In the genomic region with DNA sequence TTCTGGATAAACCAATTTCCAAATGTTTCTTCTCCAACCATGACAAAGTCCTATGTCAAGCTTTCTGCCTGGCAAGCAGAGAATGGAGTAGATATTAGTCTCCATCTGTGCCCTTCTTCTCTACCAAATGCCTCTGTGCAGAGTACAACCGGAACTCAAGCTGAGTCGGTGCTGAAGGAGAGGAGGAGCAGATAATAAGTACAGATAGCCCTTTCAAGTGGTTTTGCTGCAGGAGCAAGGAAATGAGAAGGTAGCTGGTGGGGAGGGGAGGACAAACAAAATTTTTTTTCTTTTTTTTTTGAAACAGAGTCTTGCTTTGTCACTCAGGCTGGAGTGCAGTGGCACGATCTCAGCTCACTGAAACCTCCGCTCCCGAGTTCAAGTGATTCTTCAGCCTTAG, we compare ENCODE assay signal across 12 cellular contexts. TPM values are rescaled to one million over a fixed set of nuclear protein-coding genes. Genes with fewer than 3 reads are reported as not detected.
DNase-seq lines count a peak whose midpoint lies in the region; ATAC-seq lines count a peak whose summit lies in the region.
"Had no signal": no experiment of that assay in that cellular context is flagged by ENCODE, and none has a peak within 500 bp of the region (broad histone marks: within the 10 kb centered on the region; RNA-seq: fewer than 3 reads in every experiment).

No MANE protein-coding gene starts in this region.

- peak overlapping the region; percentile 33 for H3K4me3 Mint-ChIP-seq in activated CD4-positive, alpha-beta memory T cell treated with anti-CD3 and anti-CD28 coated beads, Interleukin-2, amount 10 ng/mL, durations not matched to agents 7 days and 5 days
- peak overlapping the region; percentile 27 for H3K4me3 Mint-ChIP-seq in activated naive CD8-positive, alpha-beta T cell treated with anti-CD3 and anti-CD28 coated beads, Interleukin-2, amount 50 U/mL, for 24 hours
- H3K4me3 Mint-ChIP-seq: neural progenitor cell had no signal

- H3K27ac Mint-ChIP-seq in activated CD4-positive, alpha-beta memory T cell treated with anti-CD3 and anti-CD28 coated beads, Interleukin-2, amount 10 ng/mL, durations not matched to agents 7 days and 5 days: peak overlapping the region; percentile 83
- peak overlapping the region; percentile 67 for H3K27ac Mint-ChIP-seq in activated naive CD8-positive, alpha-beta T cell treated with anti-CD3 and anti-CD28 coated beads, Interleukin-2, amount 50 U/mL, for 24 hours
- H3K27ac Mint-ChIP-seq: neural progenitor cell had no signal

- ATAC-seq in activated naive CD8-positive, alpha-beta T cell treated with anti-CD3 and anti-CD28 coated beads, Interleukin-2, amount 50 U/mL, for 24 hours: peak; percentile 89
- ATAC-seq in GM21576 (IDR thresholded peaks at IDR 0.05; ENCODE audit: unreplicated experiment): no peak
- no peak for ATAC-seq in HG03457 (IDR thresholded peaks at IDR 0.05; ENCODE audit: unreplicated experiment)
- ATAC-seq: gastroesophageal sphincter had no signal

- peaks cover 17% of the 10 kb centered on the region for H3K9me3 Mint-ChIP-seq in activated CD4-positive, alpha-beta memory T cell treated with anti-CD3 and anti-CD28 coated beads, Interleukin-2, amount 10 ng/mL, durations not matched to agents 7 days and 5 days
- peaks cover 4% of the 10 kb centered on the region for H3K9me3 Mint-ChIP-seq in activated naive CD8-positive, alpha-beta T cell treated with anti-CD3 and anti-CD28 coated beads, Interleukin-2, amount 50 U/mL, for 24 hours
- H3K9me3 Mint-ChIP-seq: neural progenitor cell had no signal

- POLR2A ChIA-PET in activated CD4-positive, alpha-beta memory T cell treated with anti-CD3 and anti-CD28 coated beads, Interleukin-2, amount 10 ng/mL, durations not matched to agents 7 days and 5 days (lab: Charles Lee): interaction anchor here (0.8 to 4.5 kb wide), 6 partner anchors 15 to 158 kb away, joined by 3 to 94 read pairs (median 8); partner anchors contain the start of genes HELB, LLPH and TMBIM4

- CTCF ChIA-PET in activated CD4-positive, alpha-beta memory T cell treated with anti-CD3 and anti-CD28 coated beads, Interleukin-2, amount 10 ng/mL, durations not matched to agents 7 days and 5 days (lab: Charles Lee): interaction anchor here (0.8 to 1.1 kb wide), 4 partner anchors 9 to 64 kb away, joined by 3 to 7 read pairs (median 4); partner anchors contain the start of gene HELB

- DNase-seq in activated CD4-positive, CD25-positive, alpha-beta regulatory T cell treated with anti-CD3 and anti-CD28 coated beads, Interleukin-2, amount 50 U/mL, for 16 hours (ENCODE audit: low read depth, low spot score): peak; percentile 44
- DNase-seq in activated CD4-positive, CD25-positive, alpha-beta regulatory T cell treated with anti-CD3 and anti-CD28 coated beads, Interleukin-2, amount 50 U/mL, for 72 hours: no peak
- DNase-seq in activated CD4-positive, alpha-beta memory T cell treated with anti-CD3 and anti-CD28 coated beads, Interleukin-2, amount 10 ng/mL, durations not matched to agents 7 days and 5 days: peak; percentile 69
- no peak for DNase-seq in activated naive CD8-positive, alpha-beta T cell treated with anti-CD3 and anti-CD28 coated beads, Interleukin-2, amount 50 U/mL, for 24 hours
- peak; percentile 28 to 90 (median 70) for DNase-seq in stimulated activated naive CD4-positive, alpha-beta T cell (lab: John Stamatoyannopoulos, UW)
- DNase-seq in NCI-H1048 (lab: John Stamatoyannopoulos, UW): no peak
- DNase-seq: KG1, NCI-H2107 had no signal

- peaks cover 69% of the 10 kb centered on the region for H3K4me1 Mint-ChIP-seq in activated CD4-positive, alpha-beta memory T cell treated with anti-CD3 and anti-CD28 coated beads, Interleukin-2, amount 10 ng/mL, durations not matched to agents 7 days and 5 days
- peaks cover 58% of the 10 kb centered on the region for H3K4me1 Mint-ChIP-seq in activated naive CD8-positive, alpha-beta T cell treated with anti-CD3 and anti-CD28 coated beads, Interleukin-2, amount 50 U/mL, for 24 hours
- H3K4me1 Mint-ChIP-seq: neural progenitor cell had no signal

- H3K36me3 Mint-ChIP-seq in activated CD4-positive, alpha-beta memory T cell treated with anti-CD3 and anti-CD28 coated beads, Interleukin-2, amount 10 ng/mL, durations not matched to agents 7 days and 5 days (ENCODE audit: low read depth): peaks cover 47% of the 10 kb centered on the region
- H3K36me3 Mint-ChIP-seq in activated naive CD8-positive, alpha-beta T cell treated with anti-CD3 and anti-CD28 coated beads, Interleukin-2, amount 50 U/mL, for 24 hours (ENCODE audit: low read depth): no peaks in the 10 kb centered on the region
- H3K36me3 Mint-ChIP-seq: neural progenitor cell had no signal

- H3K27me3 Mint-ChIP-seq in activated CD4-positive, alpha-beta memory T cell treated with anti-CD3 and anti-CD28 coated beads, Interleukin-2, amount 10 ng/mL, durations not matched to agents 7 days and 5 days: no peaks in the 10 kb centered on the region
- H3K27me3 Mint-ChIP-seq in activated naive CD8-positive, alpha-beta T cell treated with anti-CD3 and anti-CD28 coated beads, Interleukin-2, amount 50 U/mL, for 24 hours: no peaks in the 10 kb centered on the region

RNA-seq across cellular contexts. Expression of gene HELB, which starts 14.2 kb away (rescaled TPM):
- 10 to 100 TPM; 34.2 to 38.3 TPM for total RNA-seq in activated CD4-positive, alpha-beta memory T cell treated with anti-CD3 and anti-CD28 coated beads, Interleukin-2, amount 10 ng/mL, durations not matched to agents 7 days and 5 days

Comparison
In these comparisons a context has a peak if more than half of its experiments do, and no peak if none do; other contexts are left out.
1. DNase-seq: peak in activated CD4-positive, CD25-positive, alpha-beta regulatory T cell treated with anti-CD3 and anti-CD28 coated beads, Interleukin-2, amount 50 U/mL, for 16 hours (single experiment), activated CD4-positive, alpha-beta memory T cell treated with anti-CD3 and anti-CD28 coated beads, Interleukin-2, amount 10 ng/mL, durations not matched to agents 7 days and 5 days (single experiment) and stimulated activated naive CD4-positive, alpha-beta T cell (6 of 6); none in activated CD4-positive, CD25-positive, alpha-beta regulatory T cell treated with anti-CD3 and anti-CD28 coated beads, Interleukin-2, amount 50 U/mL, for 72 hours (single experiment), activated naive CD8-positive, alpha-beta T cell treated with anti-CD3 and anti-CD28 coated beads, Interleukin-2, amount 50 U/mL, for 24 hours (single experiment) and NCI-H1048 (single experiment).